Comparison of ENCODE assay signal across 21 cellular contexts in the genomic region with DNA sequence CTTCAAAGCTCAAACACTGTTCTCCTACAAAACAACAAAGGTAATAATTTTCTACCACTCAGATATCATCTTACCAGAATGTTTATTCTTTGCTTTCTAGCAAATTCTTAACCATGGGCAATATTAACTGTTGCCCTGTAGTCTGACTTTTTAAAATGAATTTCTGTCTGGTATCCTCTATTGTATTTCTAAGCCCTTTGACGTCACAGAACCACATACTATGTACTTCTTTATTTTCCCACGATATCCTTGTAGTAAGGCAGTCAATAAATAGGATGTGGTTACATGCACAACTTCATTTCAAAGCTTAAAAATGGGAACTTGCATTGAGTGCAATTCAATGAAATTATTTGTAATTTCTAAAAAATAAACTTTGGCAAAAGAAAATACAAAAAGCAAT. TPM values are rescaled to one million over a fixed set of nuclear protein-coding genes. Genes with fewer than 3 reads are reported as not detected.
DNase-seq lines count a peak whose midpoint lies in the region; ATAC-seq and TF ChIP-seq lines count a peak whose summit lies in the region.
"Had no signal": no experiment of that assay in that cellular context is flagged by ENCODE, and none has a peak within 500 bp of the region (broad histone marks: within the 10 kb centered on the region; RNA-seq: fewer than 3 reads in every experiment).

No MANE protein-coding gene starts in this region.

- no peaks in the 10 kb centered on the region for H3K9me3 ChIP-seq in DND-41 (ENCODE audit: insufficient read depth, low read length, severe bottlenecking)
- no peaks in the 10 kb centered on the region for H3K9me3 ChIP-seq in spleen
- H3K9me3 ChIP-seq: BE2C had no signal

- ATAC-seq in DND-41 (ENCODE audit: insufficient read depth, low read depth) (peak; percentile 68), GM18498 (IDR thresholded peaks at IDR 0.05; ENCODE audit: unreplicated experiment) (no peak), HG02759 (IDR thresholded peaks at IDR 0.05; ENCODE audit: unreplicated experiment) (no peak), GM21619 (IDR thresholded peaks at IDR 0.05; ENCODE audit: unreplicated experiment) (no peak)
- ATAC-seq: activated CD4-positive, CD25-positive, alpha-beta regulatory T cell treated with anti-CD3 and anti-CD28 coated beads, Interleukin-2, amount 50 U/mL, for 24 hours; foreskin keratinocyte; sciatic nerve had no signal

- H3K79me2 ChIP-seq in DND-41 (ENCODE audit: insufficient read depth, low read length) = no peaks in the 10 kb centered on the region

- WGBS in spleen, 5 donors = 33 to 42% (median 38%) methylated on average over 2 of the region's 2 CpGs

- H3K4me1 ChIP-seq in DND-41 (ENCODE audit: insufficient read depth, low read length) = no peaks in the 10 kb centered on the region
- H3K4me1 ChIP-seq in spleen = peaks cover 3 to 62% (median 36%) of the 10 kb centered on the region in 6 donors
- H3K4me1 ChIP-seq: BE2C had no signal

- H3K27ac ChIP-seq in DND-41 (ENCODE audit: low read length) (no peak overlapping the region), spleen (peak overlapping the region; percentile 23 to 75 (median 58))
- H3K27ac ChIP-seq: foreskin keratinocyte had no signal

- intact Hi-C loops in spleen (cut with DNase I; ENCODE audit: low total_unique reads) = no loop called here

- H3K27me3 ChIP-seq in DND-41 (ENCODE audit: insufficient read depth, low read length, poor library complexity) = no peaks in the 10 kb centered on the region
- no peaks in the 10 kb centered on the region for H3K27me3 ChIP-seq in spleen (replicated peaks in 1 of 7)
- H3K27me3 ChIP-seq: BE2C, foreskin keratinocyte had no signal

- H3K4me2 ChIP-seq in DND-41 (ENCODE audit: insufficient read depth, low read length) = no peak overlapping the region

- no peak overlapping the region for H2AFZ ChIP-seq in DND-41 (ENCODE audit: low read depth, low read length)

- H4K20me1 ChIP-seq in DND-41 (ENCODE audit: insufficient read depth, low read length) = no peaks in the 10 kb centered on the region

- peak in 1 of 3 donors; percentile 35 for TF ChIP-seq POLR2A in spleen (IDR thresholded peaks at IDR 0.05)

- H3K36me3 ChIP-seq in DND-41 (ENCODE audit: insufficient read depth, low read length) (peaks cover 34% of the 10 kb centered on the region; the same call in 1 of the 2 replicates), spleen (peaks cover 0 to 18% (median 1%) of the 10 kb centered on the region in 6 donors)

- H3K4me3 ChIP-seq in DND-41 (ENCODE audit: low read depth in 1 of 2, low read length in 2 of 2) = no peak overlapping the region
- H3K4me3 ChIP-seq in spleen = no peak overlapping the region
- H3K4me3 ChIP-seq: lung had no signal

- TF ChIP-seq CTCF in DND-41 (IDR thresholded peaks at IDR 0.05; ENCODE audit: borderline replicate concordance, extremely low read depth, low read length, poor library complexity, severe bottlenecking) (no peak), spleen (IDR thresholded peaks at IDR 0.05 in 8 of 11, conservative IDR thresholded peaks at IDR 0.05 in 3 of 11) (no peak)

- H3K9ac ChIP-seq in DND-41 (ENCODE audit: low read depth, low read length) = no peak overlapping the region

- DNase-seq in DND-41 (no peak), MV-4-11 (lab: John Stamatoyannopoulos, UW) (peak; percentile 79), spleen (no peak), inferior parietal cortex (ENCODE audit: extremely low spot score) (no peak)
- peak; percentile 27 for DNase-seq in central memory CD4-positive, alpha-beta T cell
- DNase-seq: activated CD8-positive, alpha-beta memory T cell treated with anti-CD3 and anti-CD28 coated beads, Interleukin-2, amount 50 U/mL, for 48 hours; activated naive CD4-positive, alpha-beta T cell treated with anti-CD3 and anti-CD28 coated beads for 36 hours; BE2C; foreskin keratinocyte; HCEC 1CT; IMR-90; NCI-H1694; NCI-H446; stimulated activated CD4-positive, alpha-beta T cell treated with anti-CD3 and anti-CD28 coated beads, Interleukin-4, amount 100 ng/mL, for 24 hours; T-cell had no signal

RNA-seq across cellular contexts. Expression of gene THADA, which starts 58.7 kb away (rescaled TPM):
- 10 to 100 TPM; 37.0 to 51.3 (median 43.5) TPM for total RNA-seq in spleen
- polyA plus RNA-seq in spleen = 10 to 100 TPM; 14.2 to 16.2 (median 15.5) TPM

Comparison
In these comparisons a context has a peak if more than half of its experiments do, and no peak if none do; other contexts are left out.
1. DNase-seq: peak in MV-4-11 (single experiment) and central memory CD4-positive, alpha-beta T cell (single experiment); none in DND-41 (single experiment), spleen (single experiment) and inferior parietal cortex (single experiment).